ENCODE assay signal across 31 cellular contexts in the genomic region with DNA sequence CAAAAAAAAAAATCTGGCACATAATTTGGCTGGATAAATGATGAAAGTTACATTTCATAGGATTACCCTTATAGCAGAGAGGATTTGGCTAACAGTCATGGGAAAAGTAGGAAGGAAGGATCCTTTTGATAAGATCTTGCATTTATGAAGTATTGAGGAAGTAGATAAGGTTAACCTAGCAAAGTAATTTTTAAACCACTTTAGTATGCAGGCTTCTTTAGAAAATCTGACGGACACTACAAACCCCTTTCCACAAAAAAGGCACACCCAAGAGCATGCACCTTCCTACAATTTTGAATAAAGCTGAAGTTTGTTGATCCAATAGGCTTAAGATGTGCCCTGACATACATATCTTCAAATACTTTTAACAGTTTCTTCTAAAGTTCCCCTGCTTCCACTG.
"Had no signal": no experiment of that assay in that cellular context is flagged by ENCODE, and none has a peak within 500 bp of the region (broad histone marks: within the 10 kb centered on the region; RNA-seq: fewer than 3 reads in every experiment).

No MANE protein-coding gene starts in this region.

- H3K36me3 ChIP-seq: esophagus squamous epithelium, heart right ventricle, left lung, neural progenitor cell, suprapubic skin, transverse colon, upper lobe of right lung, uterus had no signal

- H3K79me2 ChIP-seq: parathyroid adenoma had no signal

- ATAC-seq: heart right ventricle; left cardiac atrium; left lung; naive thymus-derived CD4-positive, alpha-beta T cell; sciatic nerve; stimulated activated naive CD8-positive, alpha-beta T cell treated with anti-CD3 and anti-CD28 coated beads, Interleukin-15, amount 100 ng/mL, for 72 hours; upper lobe of right lung had no signal

- H3K4me1 ChIP-seq: esophagus squamous epithelium, heart right ventricle, left lung, parathyroid adenoma, suprapubic skin, transverse colon, upper lobe of right lung, uterus had no signal

- H2AFZ ChIP-seq: parathyroid adenoma had no signal

- DNase-seq: dermis blood vessel endothelial cell; effector memory CD4-positive, alpha-beta T cell; erythroblast; esophagus squamous epithelium; foreskin melanocyte; glutamatergic neuron; heart right ventricle; hippocampal formation; left cardiac atrium; left lung; mammary epithelial cell; mesendoderm; midbrain; naive thymus-derived CD4-positive, alpha-beta T cell; stimulated activated CD4-positive, alpha-beta T cell treated with anti-CD3 and anti-CD28 coated beads, Interleukin-12 subunit alpha, Interleukin-12 subunit beta, amount 100 ng/mL, for 4 hours; stimulated activated CD4-positive, alpha-beta T cell treated with anti-CD3 and anti-CD28 coated beads, Interleukin-1b, Interleukin-23, amount 100 ng/mL, for 48 hours; stimulated activated CD4-positive, alpha-beta T cell treated with anti-CD3 and anti-CD28 coated beads, Interleukin-4, amount 100 ng/mL, for 1 hour; stimulated activated CD8-positive, alpha-beta memory T cell treated with anti-CD3 and anti-CD28 coated beads, Interleukin-4, amount 100 ng/mL, for 48 hours; stimulated activated naive CD4-positive, alpha-beta T cell; stimulated activated naive CD8-positive, alpha-beta T cell treated with anti-CD3 and anti-CD28 coated beads, Interleukin-15, amount 100 ng/mL, for 72 hours; transverse colon; upper lobe of right lung; uterus had no signal

- H3K4me2 ChIP-seq: neural progenitor cell, smooth muscle cell had no signal

- H3K36me3 Mint-ChIP-seq: neural progenitor cell had no signal

- H3K27ac Mint-ChIP-seq: naive thymus-derived CD4-positive, alpha-beta T cell; nephron; neural progenitor cell; progenitor cell of endocrine pancreas; stimulated activated naive CD8-positive, alpha-beta T cell treated with anti-CD3 and anti-CD28 coated beads, Interleukin-15, amount 100 ng/mL, for 72 hours had no signal

- H3K4me1 Mint-ChIP-seq: nephron; neural progenitor cell; stimulated activated naive CD8-positive, alpha-beta T cell treated with anti-CD3 and anti-CD28 coated beads, Interleukin-15, amount 100 ng/mL, for 72 hours had no signal

- H3K4me3 Mint-ChIP-seq: naive thymus-derived CD4-positive, alpha-beta T cell; nephron; neural progenitor cell; stimulated activated naive CD8-positive, alpha-beta T cell treated with anti-CD3 and anti-CD28 coated beads, Interleukin-15, amount 100 ng/mL, for 72 hours had no signal

- H3K27ac ChIP-seq: esophagus squamous epithelium, heart right ventricle, left lung, neural progenitor cell, parathyroid adenoma, suprapubic skin, transverse colon, upper lobe of right lung, uterus had no signal

- H3K9ac ChIP-seq: neural progenitor cell, parathyroid adenoma had no signal

- H3K4me3 ChIP-seq: esophagus squamous epithelium, heart right ventricle, left lung, neural progenitor cell, smooth muscle cell, suprapubic skin, transverse colon, upper lobe of right lung, uterus had no signal

- FAIRE-seq: islet of Langerhans had no signal

- H3K27me3 ChIP-seq: esophagus squamous epithelium, heart right ventricle, left lung, neural progenitor cell, suprapubic skin, transverse colon, upper lobe of right lung, uterus had no signal

- H3K9me3 ChIP-seq: esophagus squamous epithelium, heart right ventricle, left lung, suprapubic skin, upper lobe of right lung, uterus had no signal
